In the genomic region with DNA sequence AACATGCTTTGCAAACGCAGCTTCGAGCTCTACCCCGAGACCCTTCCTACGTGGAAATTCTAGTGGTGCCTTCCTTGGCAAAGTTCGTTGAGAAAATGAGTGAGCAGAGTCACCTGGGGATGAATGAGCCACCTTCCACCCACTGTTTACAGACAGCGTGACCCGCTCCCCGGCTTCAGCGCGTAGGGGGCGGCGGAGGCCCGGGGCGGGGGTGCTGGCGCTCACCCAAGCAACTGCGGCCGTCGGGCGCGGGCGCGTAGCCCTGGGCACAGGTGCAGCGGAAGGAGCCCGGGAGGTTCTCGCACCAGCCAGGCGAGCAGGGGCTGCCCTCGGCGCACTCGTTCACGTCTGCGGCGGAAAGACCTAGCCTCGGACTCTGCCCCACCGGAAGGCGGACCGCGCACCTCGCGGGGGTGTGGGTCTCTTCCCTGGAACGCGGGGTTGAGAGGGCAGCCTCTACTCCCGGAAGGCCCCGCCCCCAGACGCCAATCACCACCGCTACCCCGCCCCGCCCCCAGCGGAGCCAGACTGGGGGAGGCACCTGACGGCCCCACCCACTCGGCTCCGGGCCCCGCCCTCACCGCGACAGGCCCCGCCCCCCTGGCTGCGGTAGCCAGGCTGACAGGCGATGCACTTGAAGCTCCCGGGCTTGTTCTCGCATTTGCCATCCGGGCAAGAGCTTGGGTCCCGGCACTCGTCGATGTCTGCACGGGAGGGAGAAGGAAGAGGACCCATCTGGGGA, we compare ENCODE assay signal across 8 cellular contexts. TPM values are rescaled to one million over a fixed set of nuclear protein-coding genes. Genes with fewer than 3 reads are reported as not detected.
A peak's percentile ranks its signal among the peaks of the same experiment; 100 is the strongest.
DNase-seq lines count a peak whose midpoint lies in the region; ATAC-seq lines count a peak whose summit lies in the region.

No MANE protein-coding gene starts in this region.

- H3K36me3 Mint-ChIP-seq in naive thymus-derived CD8-positive, alpha-beta T cell = peaks cover 0 to 55% (median 7%) of the 10 kb centered on the region in 3 donors
- peaks cover 8% of the 10 kb centered on the region for H3K36me3 Mint-ChIP-seq in stimulated activated naive CD8-positive, alpha-beta T cell treated with anti-CD3 and anti-CD28 coated beads, Interleukin-15, Interleukin-2, amounts not matched to agents 100 ng/mL and 50 ng/mL, for 24 hours (ENCODE audit: low read depth)

- POLR2A ChIA-PET in naive thymus-derived CD8-positive, alpha-beta T cell (lab: Charles Lee) = interaction anchor here (0.6 to 12.3 kb wide), 21 partner anchors 8 to 1864 kb away, joined by 3 to 260 read pairs (median 5); partner anchors contain the start of genes EHBP1L1, FAM89B, LTBP3 and MALAT1

- no peaks in the 10 kb centered on the region for H3K27me3 Mint-ChIP-seq in naive thymus-derived CD8-positive, alpha-beta T cell
- no peaks in the 10 kb centered on the region for H3K27me3 Mint-ChIP-seq in stimulated activated naive CD8-positive, alpha-beta T cell treated with anti-CD3 and anti-CD28 coated beads, Interleukin-15, Interleukin-2, amounts not matched to agents 100 ng/mL and 50 ng/mL, for 24 hours

- H3K4me1 Mint-ChIP-seq in naive thymus-derived CD8-positive, alpha-beta T cell = peaks cover 32 to 75% (median 64%) of the 10 kb centered on the region in 4 donors
- peaks cover 61% of the 10 kb centered on the region for H3K4me1 Mint-ChIP-seq in stimulated activated naive CD8-positive, alpha-beta T cell treated with anti-CD3 and anti-CD28 coated beads, Interleukin-15, Interleukin-2, amounts not matched to agents 100 ng/mL and 50 ng/mL, for 24 hours (ENCODE audit: low read depth)

- peak overlapping the region; percentile 77 to 89 (median 83) for H3K4me3 Mint-ChIP-seq in naive thymus-derived CD8-positive, alpha-beta T cell
- H3K4me3 Mint-ChIP-seq in stimulated activated naive CD8-positive, alpha-beta T cell treated with anti-CD3 and anti-CD28 coated beads, Interleukin-15, Interleukin-2, amounts not matched to agents 100 ng/mL and 50 ng/mL, for 24 hours = peak overlapping the region; percentile 75

- DNase-seq in NCI-H2227 (lab: John Stamatoyannopoulos, UW; ENCODE audit: unreplicated experiment) (peak; percentile 91), amniotic stem cell (lab: John Stamatoyannopoulos, UW) (no peak)
- DNase-seq in activated CD4-positive, alpha-beta T cell treated with anti-CD3 and anti-CD28 coated beads, Interleukin-2, amount 50 U/mL, for 1 hour = peak; percentile 99
- DNase-seq in effector CD4-positive, alpha-beta T cell = peak; percentile 98
- DNase-seq in naive thymus-derived CD8-positive, alpha-beta T cell = peak; percentile 95 to 100 (median 98)

- peak overlapping the region; percentile 53 to 99 (median 96) for H3K27ac Mint-ChIP-seq in naive thymus-derived CD8-positive, alpha-beta T cell
- H3K27ac Mint-ChIP-seq in stimulated activated naive CD8-positive, alpha-beta T cell treated with anti-CD3 and anti-CD28 coated beads, Interleukin-15, Interleukin-2, amounts not matched to agents 100 ng/mL and 50 ng/mL, for 24 hours = peak overlapping the region; percentile 82

- ATAC-seq in GM18868 (IDR thresholded peaks at IDR 0.05; ENCODE audit: unreplicated experiment) (peak; percentile 75), HG03045 (IDR thresholded peaks at IDR 0.05; ENCODE audit: unreplicated experiment) (peak; percentile 64)
- ATAC-seq in naive thymus-derived CD8-positive, alpha-beta T cell = peak; percentile 82

- H3K9me3 Mint-ChIP-seq in naive thymus-derived CD8-positive, alpha-beta T cell = no peaks in the 10 kb centered on the region
- H3K9me3 Mint-ChIP-seq in stimulated activated naive CD8-positive, alpha-beta T cell treated with anti-CD3 and anti-CD28 coated beads, Interleukin-15, Interleukin-2, amounts not matched to agents 100 ng/mL and 50 ng/mL, for 24 hours = no peaks in the 10 kb centered on the region

RNA-seq across cellular contexts. Expression of gene LTBP3, which starts 11.8 kb away (rescaled TPM):
- total RNA-seq in naive thymus-derived CD8-positive, alpha-beta T cell = 100 to 1,000 TPM; 258 to 261 TPM
- polyA plus RNA-seq in naive thymus-derived CD8-positive, alpha-beta T cell = 10 to 100 TPM in 2 of 3 donors, 1 to 10 TPM in 1; 7.3 to 35.0 (median 18.9) TPM

RNA-seq across cellular contexts. Expression of gene SCYL1, which starts 21.5 kb away (rescaled TPM):
- total RNA-seq in naive thymus-derived CD8-positive, alpha-beta T cell = 10 to 100 TPM; 69.0 to 70.6 TPM
- 10 to 100 TPM; 23.2 to 41.5 (median 33.5) TPM for polyA plus RNA-seq in naive thymus-derived CD8-positive, alpha-beta T cell

RNA-seq across cellular contexts. Expression of gene ZNRD2, which starts 23.9 kb away (rescaled TPM):
- 10 to 100 TPM; 31.5 to 32.7 TPM for total RNA-seq in naive thymus-derived CD8-positive, alpha-beta T cell
- 10 to 100 TPM; 62.9 to 86.3 (median 80.1) TPM for polyA plus RNA-seq in naive thymus-derived CD8-positive, alpha-beta T cell

RNA-seq across cellular contexts. Expression of gene FAM89B, which starts 25.9 kb away (rescaled TPM):
- total RNA-seq in naive thymus-derived CD8-positive, alpha-beta T cell = 10 to 100 TPM; 39.3 to 42.1 TPM
- polyA plus RNA-seq in naive thymus-derived CD8-positive, alpha-beta T cell = 100 to 1,000 TPM in 2 of 3 donors, 10 to 100 TPM in 1; 70.9 to 122 (median 101) TPM

RNA-seq across cellular contexts. Expression of gene EHBP1L1, which starts 29.5 kb away (rescaled TPM):
- total RNA-seq in naive thymus-derived CD8-positive, alpha-beta T cell = 100 to 1,000 TPM; 101 to 108 TPM
- polyA plus RNA-seq in naive thymus-derived CD8-positive, alpha-beta T cell = 10 to 100 TPM; 10.8 to 19.8 (median 11.5) TPM
